13 cellular contexts compared by ENCODE assay signal in the genomic region with DNA sequence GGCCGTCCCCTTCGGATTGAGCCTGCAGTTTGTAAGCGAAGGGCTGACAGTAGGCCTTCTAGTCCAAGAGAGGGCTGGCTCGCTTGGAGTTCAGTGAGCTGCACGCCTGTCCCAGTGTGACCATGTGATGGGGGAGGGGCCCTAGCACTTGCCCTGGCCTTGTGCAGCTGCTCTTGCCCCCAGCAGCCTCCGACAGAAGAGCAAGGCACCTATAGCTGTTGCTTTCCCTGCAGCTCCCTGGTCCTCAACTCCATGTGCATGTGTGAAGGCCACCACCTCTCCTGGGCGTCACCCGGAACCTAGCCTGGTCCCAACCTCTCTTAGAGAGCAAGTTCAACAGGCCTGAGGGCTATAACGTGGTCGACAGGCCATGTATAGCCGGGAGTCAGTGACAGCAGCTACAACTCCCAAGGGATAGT.
"Had no signal": no experiment of that assay in that cellular context is flagged by ENCODE, and none has a peak within 500 bp of the region (broad histone marks: within the 10 kb centered on the region; RNA-seq: fewer than 3 reads in every experiment).

No MANE protein-coding gene starts in this region.

- H3K4me3 Mint-ChIP-seq: activated CD4-positive, alpha-beta memory T cell treated with anti-CD3 and anti-CD28 coated beads, Interleukin-2, amount 10 ng/mL, durations not matched to agents 7 days and 5 days; natural killer cell treated with Interleukin-12 subunit alpha and Interleukin-12 subunit beta and Interleukin-15 and Interleukin-18, amount 100 ng/mL, for 72 hours; stimulated activated naive CD8-positive, alpha-beta T cell treated with anti-CD3 and anti-CD28 coated beads, Interleukin-15, Interleukin-2, amounts not matched to agents 100 ng/mL and 50 ng/mL, for 24 hours; T-helper 2 cell treated with Interferon-gamma antibody and Interleukin-4, amounts not matched to agents 5 μg/mL and 100 μg/mL, for 36 hours had no signal

- H3K9me3 Mint-ChIP-seq: activated CD4-positive, alpha-beta memory T cell treated with anti-CD3 and anti-CD28 coated beads, Interleukin-2, amount 10 ng/mL, durations not matched to agents 7 days and 5 days; natural killer cell treated with Interleukin-12 subunit alpha and Interleukin-12 subunit beta and Interleukin-15 and Interleukin-18, amount 100 ng/mL, for 72 hours; stimulated activated naive CD8-positive, alpha-beta T cell treated with anti-CD3 and anti-CD28 coated beads, Interleukin-15, Interleukin-2, amounts not matched to agents 100 ng/mL and 50 ng/mL, for 24 hours; T-helper 2 cell treated with Interferon-gamma antibody and Interleukin-4, amounts not matched to agents 5 μg/mL and 100 μg/mL, for 36 hours had no signal

- DNase-seq: activated CD4-positive, alpha-beta memory T cell treated with anti-CD3 and anti-CD28 coated beads, Interleukin-2, amount 10 ng/mL, durations not matched to agents 7 days and 5 days; activated CD4-positive, alpha-beta T cell treated with anti-CD3 and anti-CD28 coated beads for 1 hour; activated naive CD4-positive, alpha-beta T cell treated with Interleukin-2 at 50 U/mL for 16 hours; colonic mucosa; kidney; left ventricle myocardium superior; mesenchymal stem cell; stimulated activated CD4-positive, alpha-beta T cell treated with anti-CD3 and anti-CD28 coated beads, Interleukin-2, amount 100 ng/mL, for 48 hours; upper lobe of right lung had no signal

- H3K9me3 ChIP-seq: colonic mucosa, upper lobe of right lung had no signal

- H3K4me3 ChIP-seq: colonic mucosa, upper lobe of right lung had no signal

- H3K36me3 ChIP-seq: colonic mucosa had no signal

- H3K27me3 ChIP-seq: upper lobe of right lung had no signal

- FAIRE-seq: frontal cortex, kidney had no signal

- H3K27ac Mint-ChIP-seq: activated CD4-positive, alpha-beta memory T cell treated with anti-CD3 and anti-CD28 coated beads, Interleukin-2, amount 10 ng/mL, durations not matched to agents 7 days and 5 days; natural killer cell treated with Interleukin-12 subunit alpha and Interleukin-12 subunit beta and Interleukin-15 and Interleukin-18, amount 100 ng/mL, for 72 hours; stimulated activated naive CD8-positive, alpha-beta T cell treated with anti-CD3 and anti-CD28 coated beads, Interleukin-15, Interleukin-2, amounts not matched to agents 100 ng/mL and 50 ng/mL, for 24 hours; T-helper 2 cell treated with Interferon-gamma antibody and Interleukin-4, amounts not matched to agents 5 μg/mL and 100 μg/mL, for 36 hours had no signal

- H3K27me3 Mint-ChIP-seq: activated CD4-positive, alpha-beta memory T cell treated with anti-CD3 and anti-CD28 coated beads, Interleukin-2, amount 10 ng/mL, durations not matched to agents 7 days and 5 days; natural killer cell treated with Interleukin-12 subunit alpha and Interleukin-12 subunit beta and Interleukin-15 and Interleukin-18, amount 100 ng/mL, for 72 hours; stimulated activated naive CD8-positive, alpha-beta T cell treated with anti-CD3 and anti-CD28 coated beads, Interleukin-15, Interleukin-2, amounts not matched to agents 100 ng/mL and 50 ng/mL, for 24 hours had no signal

- H3K36me3 Mint-ChIP-seq: natural killer cell treated with Interleukin-12 subunit alpha and Interleukin-12 subunit beta and Interleukin-15 and Interleukin-18, amount 100 ng/mL, for 72 hours had no signal

- ATAC-seq: left ventricle myocardium superior; natural killer cell treated with Interleukin-12 subunit alpha and Interleukin-12 subunit beta and Interleukin-15 and Interleukin-18, amount 100 ng/mL, for 72 hours; upper lobe of right lung had no signal

- H3K27ac ChIP-seq: colonic mucosa, upper lobe of right lung had no signal
